In genomic region chr16:67028555-67029248, GRCh38 we compare ENCODE assay signal across 8 cellular contexts. TPM values are rescaled to one million over a fixed set of nuclear protein-coding genes. Genes with fewer than 3 reads are reported as not detected.
A peak's percentile ranks its signal among the peaks of the same experiment; 100 is the strongest.
DNase-seq lines count a peak whose midpoint lies in the region; ATAC-seq and TF ChIP-seq lines count a peak whose summit lies in the region.

TSS of gene CBFB (plus strand) at chr16:67029149. CDS start at chr16:67029408, 259 bp downstream.

- H3K27ac Mint-ChIP-seq in progenitor cell of endocrine pancreas, result peak within 1 kb of the TSS; percentile 94

- DNase-seq in NCI-H1436 (lab: John Stamatoyannopoulos, UW), result peak; percentile 83
- peak; percentile 85 for DNase-seq in amniotic epithelial cell (ENCODE audit: low read depth)
- peak; percentile 93 for DNase-seq in left cardiac atrium
- peak; percentile 88 for DNase-seq in progenitor cell of endocrine pancreas (ENCODE audit: low spot score, unreplicated experiment)
- DNase-seq in upper lobe of right lung, result peak; percentile 96

- H3K9me3 Mint-ChIP-seq in progenitor cell of endocrine pancreas (ENCODE audit: low read depth), result no peaks in the 10 kb centered on the region

- no peaks in the 10 kb centered on the region for H3K9me3 ChIP-seq in upper lobe of right lung

- intact Hi-C loops in T-helper 1 cell treated with Interleukin-12 subunit alpha and Interleukin-12 subunit beta and Interleukin-4 antibody, amounts not matched to agents 30 ng/mL and 1 ng/mL, for 36 hours (cut with micrococcal nuclease), result loop anchor here (1.0 to 5.0 kb wide), 10 partner anchors 10 to 534 kb away; partner anchors contain the start of genes CTCF, FBXL8, FHOD1 and MATCAP1
- intact Hi-C loops in left cardiac atrium (cut with DNase I) (no loop called here), upper lobe of right lung (cut with DNase I) (no loop called here)

- no peaks in the 10 kb centered on the region for H3K27me3 Mint-ChIP-seq in progenitor cell of endocrine pancreas

- peaks cover 28% of the 10 kb centered on the region for H3K4me1 Mint-ChIP-seq in progenitor cell of endocrine pancreas (ENCODE audit: low read depth)

- ATAC-seq in HG02759 (IDR thresholded peaks at IDR 0.05; ENCODE audit: unreplicated experiment) (peak; percentile 78), left cardiac atrium (peak; percentile 90 to 95), upper lobe of right lung (peak; percentile 96)

- H3K36me3 Mint-ChIP-seq in progenitor cell of endocrine pancreas (ENCODE audit: insufficient read depth), result peaks cover 3% of the 10 kb centered on the region

- H3K4me1 ChIP-seq in upper lobe of right lung, result peaks cover 14% of the 10 kb centered on the region

- H3K36me3 ChIP-seq in upper lobe of right lung, result no peaks in the 10 kb centered on the region

- peak within 1 kb of the TSS; percentile 98 for H3K27ac ChIP-seq in upper lobe of right lung

- TF ChIP-seq CTCF in GM12875 (IDR thresholded peaks at IDR 0.05; ENCODE audit: borderline replicate concordance, insufficient read depth, low read depth, low read length), result 0 out of 2 replicates have a peak, but pooled peaks have one; percentile 29
- peak; percentile 46 for TF ChIP-seq CTCF in progenitor cell of endocrine pancreas (IDR thresholded peaks at IDR 0.05; ENCODE audit: unreplicated experiment)
- TF ChIP-seq CTCF in upper lobe of right lung (IDR thresholded peaks at IDR 0.05), result peak; percentile 17

- H3K4me3 Mint-ChIP-seq in progenitor cell of endocrine pancreas (ENCODE audit: low read depth), result peak within 1 kb of the TSS; percentile 84

- H3K4me3 ChIP-seq in GM12875 (ENCODE audit: low read depth, low read length), result peak within 1 kb of the TSS; percentile 74
- H3K4me3 ChIP-seq in upper lobe of right lung, result peak within 1 kb of the TSS; percentile 91

- no peaks in the 10 kb centered on the region for H3K27me3 ChIP-seq in upper lobe of right lung

RNA-seq across cellular contexts. Expression of gene CBFB, which starts in this region (rescaled TPM):
- 216 and 221 TPM in 2 replicates for total RNA-seq in T-helper 1 cell treated with Interleukin-12 subunit alpha and Interleukin-12 subunit beta and Interleukin-4 antibody, amounts not matched to agents 30 ng/mL and 1 ng/mL, for 36 hours
- total RNA-seq in left cardiac atrium (10 to 100 TPM; 29.2 to 34.6 TPM), progenitor cell of endocrine pancreas (86.6 and 87.3 TPM in 2 replicates), upper lobe of right lung (63.0 TPM)

Comparison
In these comparisons a context has a peak if more than half of its experiments do, and no peak if none do; other contexts are left out.
1. Peak in every context shown above with its lines: DNase-seq, ATAC-seq, H3K4me3 ChIP-seq and H3K27ac ChIP-seq.